2 cellular contexts compared by ENCODE assay signal in genomic region chr20:63466250-63466825, GRCh38.
TF ChIP-seq lines count a peak whose summit lies in the region.

No MANE protein-coding gene starts in this region.

TF ChIP-seq in GM23338, 12 proteins besides CTCF, POLR2A, EP300 and RAD21:
- TF ChIP-seq ZNF114 (CRISPR knock-in tag; IDR thresholded peaks at IDR 0.05) = no peak
- TF ChIP-seq STAT1 (IDR thresholded peaks at IDR 0.05; ENCODE audit: unreplicated experiment) = no peak

TF ChIP-seq in H1, 55 proteins besides CTCF, POLR2A, EP300 and RAD21:
- TF ChIP-seq CEBPB (IDR thresholded peaks at IDR 0.05; ENCODE audit: low read depth, low read length) (no peak), NRF1 (IDR thresholded peaks at IDR 0.05; ENCODE audit: low read depth, low read length) (no peak), TBP (IDR thresholded peaks at IDR 0.05; ENCODE audit: low read depth, low read length) (no peak), CBX8 (IDR thresholded peaks at IDR 0.05; ENCODE audit: borderline replicate concordance, low read depth, low read length) (no peak), MAX (IDR thresholded peaks at IDR 0.05) (no peak), CHD2 (IDR thresholded peaks at IDR 0.05; ENCODE audit: low read length) (no peak), CTBP2 (IDR thresholded peaks at IDR 0.05; ENCODE audit: borderline replicate concordance, insufficient read depth, insufficient read length, low read length) (no peak), TCF12 (IDR thresholded peaks at IDR 0.05; ENCODE audit: low read depth, low read length) (no peak), RBBP5 (IDR thresholded peaks at IDR 0.05; ENCODE audit: borderline replicate concordance, low read depth, low read length) (no peak)
